8 cellular contexts compared by ENCODE assay signal in genomic region chr2:186485871-186486650, GRCh38.
A peak's percentile ranks its signal among the peaks of the same experiment; 100 is the strongest.
DNase-seq lines count a peak whose midpoint lies in the region; ATAC-seq and TF ChIP-seq lines count a peak whose summit lies in the region.

Gene ZC3H15 (plus strand): TSS chr2:186486260. CDS start chr2:186486383, 123 bp downstream.

- H3K4me3 ChIP-seq in AG09309 (ENCODE audit: control insufficient read depth, low read depth, low read length): peak within 1 kb of the TSS; percentile 80

- DNase-seq in AG09309 (ENCODE audit: low read depth) (peak; percentile 94), NCI-H446 treated with DMSO at 0.1 percent for 48 hours (lab: John Stamatoyannopoulos, UW) (peak; percentile 93), cerebellar cortex (ENCODE audit: low spot score) (peak; percentile 97), iris pigment epithelial cell (ENCODE audit: low read depth) (peak; percentile 97)
- DNase-seq in stimulated activated CD4-positive, alpha-beta T cell treated with anti-CD3 and anti-CD28 coated beads, Interleukin-12 subunit alpha, Interleukin-12 subunit beta, amount 100 ng/mL, for 4 hours: peak; percentile 92

- no peak for TF ChIP-seq CTCF in AG09309 (IDR thresholded peaks at IDR 0.05; ENCODE audit: control insufficient read depth, insufficient read depth, low read depth, low read length, missing control alignments)

- ATAC-seq in GM19023 (IDR thresholded peaks at IDR 0.05; ENCODE audit: unreplicated experiment) (peak; percentile 82), HG03280 (IDR thresholded peaks at IDR 0.05; ENCODE audit: unreplicated experiment) (peak; percentile 85)
- peak; percentile 88 to 92 for ATAC-seq in activated CD4-positive, CD25-positive, alpha-beta regulatory T cell treated with anti-CD3 and anti-CD28 coated beads, Interleukin-2, amount 50 U/mL, for 24 hours

Comparison
In these comparisons a context has a peak if more than half of its experiments do, and no peak if none do; other contexts are left out.
1. Peak in every context shown above with its lines: DNase-seq, ATAC-seq and H3K4me3 ChIP-seq.